Comparison of ENCODE assay signal across 11 cellular contexts in the genomic region with DNA sequence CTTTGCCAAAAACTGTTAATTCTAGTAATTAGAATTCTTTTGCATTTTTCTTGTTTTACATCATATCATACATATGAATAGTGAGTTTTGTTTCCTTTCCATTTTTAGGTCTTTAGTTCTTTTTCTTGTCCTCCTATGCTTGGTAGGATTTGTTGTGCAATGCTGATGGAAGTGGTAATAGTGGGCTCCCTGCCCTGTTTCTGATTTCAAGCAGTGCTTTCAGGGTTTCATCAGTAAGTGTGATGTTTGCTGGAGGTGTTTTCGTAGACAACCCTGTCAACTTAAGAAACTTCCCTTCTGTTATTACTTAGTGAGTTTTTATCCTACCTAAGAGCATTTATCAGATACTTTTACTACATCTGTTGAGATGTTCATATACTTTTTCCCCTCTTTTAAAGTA.
"Had no signal": no experiment of that assay in that cellular context is flagged by ENCODE, and none has a peak within 500 bp of the region (broad histone marks: within the 10 kb centered on the region; RNA-seq: fewer than 3 reads in every experiment).

No MANE protein-coding gene starts in this region.

- H3K9me3 ChIP-seq: adrenal gland, body of pancreas, gastroesophageal sphincter, transverse colon had no signal

- H3K27ac ChIP-seq: adrenal gland, body of pancreas, gastroesophageal sphincter, transverse colon had no signal

- H3K27me3 ChIP-seq: adrenal gland, body of pancreas, gastroesophageal sphincter, transverse colon had no signal

- H3K4me3 ChIP-seq: adrenal gland, body of pancreas, gastroesophageal sphincter, smooth muscle cell, transverse colon had no signal

- H3K4me1 ChIP-seq: adrenal gland, body of pancreas, gastroesophageal sphincter had no signal

- DNase-seq: activated CD4-positive, alpha-beta memory T cell treated with anti-CD3 and anti-CD28 coated beads, Interleukin-2, amount 10 ng/mL, durations not matched to agents 7 days and 5 days; activated naive CD4-positive, alpha-beta T cell treated with Interleukin-2 at 50 U/mL for 16 hours; adrenal gland; body of pancreas; dermis blood vessel endothelial cell; retina; substantia nigra; T1000; transverse colon had no signal
